Comparison of ENCODE assay signal across 16 cellular contexts in genomic region chr1:55539652-55540512, GRCh38.
"Had no signal": no experiment of that assay in that cellular context is flagged by ENCODE, and none has a peak within 500 bp of the region (broad histone marks: within the 10 kb centered on the region; RNA-seq: fewer than 3 reads in every experiment).

No MANE protein-coding gene starts in this region.

- H3K27me3 ChIP-seq: adrenal gland, colonic mucosa, gastrocnemius medialis, hepatocyte, neutrophil, sigmoid colon, testis had no signal

- H3K4me2 ChIP-seq: hepatocyte had no signal

- H3K4me3 ChIP-seq: adrenal gland, colonic mucosa, gastrocnemius medialis, hepatocyte, lower lobe of right lung, prostate gland, sigmoid colon, testis had no signal

- DNase-seq: activated naive CD4-positive, alpha-beta T cell treated with anti-CD3 and anti-CD28 coated beads, Interleukin-2, amount 50 U/mL, for 16 hours; adrenal gland; colonic mucosa; effector CD8-positive, alpha-beta T cell; gastrocnemius medialis; kidney glomerular epithelial cell; lower lobe of right lung; naive thymus-derived CD4-positive, alpha-beta T cell; sigmoid colon; stimulated activated CD4-positive, alpha-beta T cell treated with anti-CD3 and anti-CD28 coated beads, Interleukin-12 subunit alpha, Interleukin-12 subunit beta, amount 100 ng/mL, for 4 hours; stimulated activated naive CD4-positive, alpha-beta T cell; testis had no signal

- H3K27ac Mint-ChIP-seq: activated T-helper 2 cell treated with anti-CD3 and anti-CD28 coated beads, Interferon-gamma antibody, Interleukin-2, Interleukin-4, amounts not matched to agents 10 μg/mL and 5 μg/mL and 100 μg/mL, durations not matched to agents 14 hours and 24 hours and 36 hours; naive thymus-derived CD4-positive, alpha-beta T cell had no signal

- H3K4me1 ChIP-seq: adrenal gland, colonic mucosa, gastrocnemius medialis, lower lobe of right lung, prostate gland, testis had no signal

- H3K36me3 Mint-ChIP-seq: naive thymus-derived CD4-positive, alpha-beta T cell had no signal

- H2AFZ ChIP-seq: hepatocyte had no signal

- H3K36me3 ChIP-seq: adrenal gland, colonic mucosa, gastrocnemius medialis, lower lobe of right lung, neutrophil, prostate gland, sigmoid colon had no signal

- H3K9me3 ChIP-seq: adrenal gland, colonic mucosa, gastrocnemius medialis, lower lobe of right lung, neutrophil, prostate gland, sigmoid colon, testis had no signal

- H3K4me3 Mint-ChIP-seq: naive thymus-derived CD4-positive, alpha-beta T cell had no signal

- H3K27ac ChIP-seq: adrenal gland, colonic mucosa, gastrocnemius medialis, hepatocyte, lower lobe of right lung, neutrophil, prostate gland, sigmoid colon, testis had no signal

- H3K9me3 Mint-ChIP-seq: activated T-helper 2 cell treated with anti-CD3 and anti-CD28 coated beads, Interferon-gamma antibody, Interleukin-2, Interleukin-4, amounts not matched to agents 10 μg/mL and 5 μg/mL and 100 μg/mL, durations not matched to agents 14 hours and 24 hours and 36 hours had no signal
